ENCODE assay signal across 17 cellular contexts in the genomic region with DNA sequence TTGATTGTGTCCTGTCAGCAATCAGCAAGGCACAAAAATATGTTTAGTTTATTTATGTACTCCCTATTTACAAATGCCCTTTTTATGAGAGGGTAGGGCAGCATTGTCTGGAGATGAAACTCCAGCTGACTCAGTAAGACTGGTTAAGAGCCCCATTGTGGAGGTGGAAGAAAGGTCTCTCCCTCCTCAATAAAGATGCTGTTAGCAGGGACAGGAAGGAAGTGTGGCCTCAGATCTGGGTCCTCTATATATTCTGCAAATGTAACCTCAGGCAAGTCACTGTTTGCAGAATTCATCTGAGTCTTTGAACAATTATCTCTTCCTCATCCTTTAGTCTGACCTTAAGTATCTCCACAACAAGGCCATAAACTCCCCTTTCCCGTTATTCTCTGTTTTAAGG. TPM values are rescaled to one million over a fixed set of nuclear protein-coding genes. Genes with fewer than 3 reads are reported as not detected.
DNase-seq lines count a peak whose midpoint lies in the region; ATAC-seq and TF ChIP-seq lines count a peak whose summit lies in the region.
"Had no signal": no experiment of that assay in that cellular context is flagged by ENCODE, and none has a peak within 500 bp of the region (broad histone marks: within the 10 kb centered on the region; RNA-seq: fewer than 3 reads in every experiment).

No MANE protein-coding gene starts in this region.

- no peaks in the 10 kb centered on the region for H3K36me3 Mint-ChIP-seq in activated T-cell treated with anti-CD3 and anti-CD28 coated beads, Interleukin-2, amount 50 U/mL, for 24 hours (ENCODE audit: low read depth)
- no peaks in the 10 kb centered on the region for H3K36me3 Mint-ChIP-seq in activated T-helper 17 cell treated with anti-CD3 and anti-CD28 coated beads, Interleukin-2, amount 50 U/mL, for 72 hours (ENCODE audit: low read depth)
- no peaks in the 10 kb centered on the region for H3K36me3 Mint-ChIP-seq in stimulated activated naive CD8-positive, alpha-beta T cell treated with anti-CD3 and anti-CD28 coated beads, Interleukin-15, Interleukin-2, amounts not matched to agents 100 ng/mL and 50 ng/mL, for 24 hours (ENCODE audit: low read depth)
- no peaks in the 10 kb centered on the region for H3K36me3 Mint-ChIP-seq in Caco-2 (ENCODE audit: insufficient read depth, unreplicated experiment)

- peaks cover 20% of the 10 kb centered on the region for H3K4me1 Mint-ChIP-seq in activated T-cell treated with anti-CD3 and anti-CD28 coated beads, Interleukin-2, amount 50 U/mL, for 24 hours (ENCODE audit: low read depth)
- H3K4me1 Mint-ChIP-seq in activated T-helper 17 cell treated with anti-CD3 and anti-CD28 coated beads, Interleukin-2, amount 50 U/mL, for 72 hours, result peaks cover 14% of the 10 kb centered on the region
- H3K4me1 Mint-ChIP-seq in stimulated activated naive CD8-positive, alpha-beta T cell treated with anti-CD3 and anti-CD28 coated beads, Interleukin-15, Interleukin-2, amounts not matched to agents 100 ng/mL and 50 ng/mL, for 24 hours (ENCODE audit: low read depth), result peaks cover 22% of the 10 kb centered on the region
- peaks cover 5% of the 10 kb centered on the region for H3K4me1 Mint-ChIP-seq in Caco-2 (ENCODE audit: low read depth, unreplicated experiment)

- CTCF ChIA-PET in Caco-2 (lab: Charles Lee), result no interaction called here

- H3K9me3 ChIP-seq in Loucy (ENCODE audit: insufficient read depth, low read depth, low read length) (no peaks in the 10 kb centered on the region), upper lobe of left lung (no peaks in the 10 kb centered on the region), Caco-2 (no peaks in the 10 kb centered on the region)
- H3K9me3 ChIP-seq: MG63, SJCRH30, vagina had no signal

- H3K27ac ChIP-seq in upper lobe of left lung, result no peak overlapping the region
- H3K27ac ChIP-seq: dorsolateral prefrontal cortex, SJCRH30, vagina had no signal

- no peaks in the 10 kb centered on the region for H3K27me3 ChIP-seq in Loucy (ENCODE audit: insufficient read depth, low read length, poor library complexity, severe bottlenecking)
- no peaks in the 10 kb centered on the region for H3K27me3 ChIP-seq in upper lobe of left lung
- H3K27me3 ChIP-seq in Caco-2 (replicated peaks; ENCODE audit: control insufficient read depth, insufficient read depth, low read length), result no peaks in the 10 kb centered on the region; the same call in 1 of the 2 replicates
- H3K27me3 ChIP-seq: dorsolateral prefrontal cortex, MG63, SJCRH30, vagina had no signal

- H3K4me1 ChIP-seq in Loucy (ENCODE audit: insufficient read depth, low read length, poor library complexity, severe bottlenecking), result peaks cover 42% of the 10 kb centered on the region
- no peaks in the 10 kb centered on the region for H3K4me1 ChIP-seq in upper lobe of left lung
- H3K4me1 ChIP-seq in Caco-2, result peaks cover 8% of the 10 kb centered on the region
- H3K4me1 ChIP-seq: vagina had no signal

- 58 to 59% methylated on average over 1 of the region's 1 CpG for WGBS in upper lobe of left lung, 2 donors

- TF ChIP-seq CTCF in Loucy (conservative IDR thresholded peaks at IDR 0.05; ENCODE audit: low read length) (no peak), upper lobe of left lung (IDR thresholded peaks at IDR 0.05) (no peak), Caco-2 (IDR thresholded peaks at IDR 0.05; ENCODE audit: insufficient read depth in 1 of 2, low read depth in 1 of 2, low read length in 1 of 2, severe bottlenecking in 1 of 2, unreplicated experiment in 1 of 2) (no peak)

- intact Hi-C loops in Caco-2 (cut with micrococcal nuclease; ENCODE audit: unreplicated experiment), result no loop called here

- H4K20me1 ChIP-seq in Loucy (ENCODE audit: insufficient read depth, low read length, poor library complexity, severe bottlenecking), result no peaks in the 10 kb centered on the region

- no peaks in the 10 kb centered on the region for H3K27me3 Mint-ChIP-seq in activated T-cell treated with anti-CD3 and anti-CD28 coated beads, Interleukin-2, amount 50 U/mL, for 24 hours
- H3K27me3 Mint-ChIP-seq in activated T-helper 17 cell treated with anti-CD3 and anti-CD28 coated beads, Interleukin-2, amount 50 U/mL, for 72 hours, result no peaks in the 10 kb centered on the region
- no peaks in the 10 kb centered on the region for H3K27me3 Mint-ChIP-seq in stimulated activated naive CD8-positive, alpha-beta T cell treated with anti-CD3 and anti-CD28 coated beads, Interleukin-15, Interleukin-2, amounts not matched to agents 100 ng/mL and 50 ng/mL, for 24 hours
- H3K27me3 Mint-ChIP-seq in Caco-2 (ENCODE audit: insufficient read depth, unreplicated experiment), result no peaks in the 10 kb centered on the region

- ATAC-seq in activated T-helper 17 cell treated with anti-CD3 and anti-CD28 coated beads, Interleukin-2, amount 50 U/mL, for 72 hours (replicated peaks), result peak; percentile 69
- ATAC-seq in upper lobe of left lung (ENCODE audit: low FRiP score in 2 of 2), result no peak
- no peak for ATAC-seq in GM18907 (IDR thresholded peaks at IDR 0.05; ENCODE audit: unreplicated experiment)

- peak overlapping the region; percentile 50 for H3K9ac ChIP-seq in Loucy (ENCODE audit: low read depth, low read length, poor library complexity, severe bottlenecking)

- no peak overlapping the region for H3K4me3 Mint-ChIP-seq in activated T-cell treated with anti-CD3 and anti-CD28 coated beads, Interleukin-2, amount 50 U/mL, for 24 hours
- no peak overlapping the region for H3K4me3 Mint-ChIP-seq in activated T-helper 17 cell treated with anti-CD3 and anti-CD28 coated beads, Interleukin-2, amount 50 U/mL, for 72 hours
- H3K4me3 Mint-ChIP-seq in stimulated activated naive CD8-positive, alpha-beta T cell treated with anti-CD3 and anti-CD28 coated beads, Interleukin-15, Interleukin-2, amounts not matched to agents 100 ng/mL and 50 ng/mL, for 24 hours, result no peak overlapping the region
- no peak overlapping the region for H3K4me3 Mint-ChIP-seq in Caco-2 (ENCODE audit: unreplicated experiment)
- H3K4me3 Mint-ChIP-seq: nephron progenitor cell had no signal

- H3K4me3 ChIP-seq in Loucy (ENCODE audit: low read length, poor library complexity, severe bottlenecking) (peak overlapping the region; percentile 54), upper lobe of left lung (no peak overlapping the region), Caco-2 (ENCODE audit: low read depth, low read length) (no peak overlapping the region)
- H3K4me3 ChIP-seq: dorsolateral prefrontal cortex, MG63, SJCRH30, vagina had no signal

- no peak for TF ChIP-seq POLR2A in upper lobe of left lung (IDR thresholded peaks at IDR 0.05)

- POLR2A ChIA-PET in Caco-2 (lab: Charles Lee), result no interaction called here

- H3K27ac Mint-ChIP-seq in activated T-cell treated with anti-CD3 and anti-CD28 coated beads, Interleukin-2, amount 50 U/mL, for 24 hours, result peak overlapping the region; percentile 73
- H3K27ac Mint-ChIP-seq in activated T-helper 17 cell treated with anti-CD3 and anti-CD28 coated beads, Interleukin-2, amount 50 U/mL, for 72 hours, result peak overlapping the region; percentile 64
- peak overlapping the region; percentile 13 for H3K27ac Mint-ChIP-seq in stimulated activated naive CD8-positive, alpha-beta T cell treated with anti-CD3 and anti-CD28 coated beads, Interleukin-15, Interleukin-2, amounts not matched to agents 100 ng/mL and 50 ng/mL, for 24 hours
- no peak overlapping the region for H3K27ac Mint-ChIP-seq in Caco-2 (ENCODE audit: unreplicated experiment)
- H3K27ac Mint-ChIP-seq: nephron progenitor cell had no signal

- H3K36me3 ChIP-seq in Loucy (ENCODE audit: insufficient read depth, low read length) (no peaks in the 10 kb centered on the region), upper lobe of left lung (peaks cover 0 to 5% (median 1%) of the 10 kb centered on the region in 4 donors), Caco-2 (ENCODE audit: control insufficient read depth, insufficient read depth, low read length) (no peaks in the 10 kb centered on the region)
- H3K36me3 ChIP-seq: MG63, SJCRH30, vagina had no signal

- H3K79me2 ChIP-seq in Loucy (ENCODE audit: insufficient read depth, low read length), result no peaks in the 10 kb centered on the region

- peak overlapping the region; percentile 79 for H3K4me2 ChIP-seq in Loucy (ENCODE audit: low read depth, low read length, poor library complexity, severe bottlenecking)

- no TSS peak for BruUV-seq in Caco-2 (replicated peaks; lab: Mats Ljungman, UMichigan)

- no peak for DNase-seq in activated T-cell treated with anti-CD3 and anti-CD28 coated beads, Interleukin-2, amount 50 U/mL, for 24 hours
- DNase-seq in activated T-cell treated with anti-CD3 and anti-CD28 coated beads, Interleukin-2, amount 50 U/mL, for 1 hour, result no peak
- DNase-seq in upper lobe of left lung (no peak), Caco-2 (no peak)
- DNase-seq: activated naive CD4-positive, alpha-beta T cell treated with Interleukin-2 at 50 U/mL for 16 hours; dorsolateral prefrontal cortex; islet precursor cell; MG63; NCI-H187; nephron progenitor cell; SJCRH30; stimulated activated naive CD4-positive, alpha-beta T cell treated with Interleukin-2 at 50 U/mL for 16 hours had no signal

- 0 out of 2 replicates have a peak, but pooled peaks cover 8% of the 10 kb centered on the region for H3F3A ChIP-seq in Loucy (ENCODE audit: low read depth)

- no peak overlapping the region for H2AFZ ChIP-seq in Loucy (ENCODE audit: low read length)

- TF ChIP-seq EP300 in upper lobe of left lung (IDR thresholded peaks at IDR 0.05), result no peak

- H3K9me3 Mint-ChIP-seq in activated T-cell treated with anti-CD3 and anti-CD28 coated beads, Interleukin-2, amount 50 U/mL, for 24 hours, result no peaks in the 10 kb centered on the region
- H3K9me3 Mint-ChIP-seq in activated T-helper 17 cell treated with anti-CD3 and anti-CD28 coated beads, Interleukin-2, amount 50 U/mL, for 72 hours, result no peaks in the 10 kb centered on the region
- H3K9me3 Mint-ChIP-seq in stimulated activated naive CD8-positive, alpha-beta T cell treated with anti-CD3 and anti-CD28 coated beads, Interleukin-15, Interleukin-2, amounts not matched to agents 100 ng/mL and 50 ng/mL, for 24 hours, result no peaks in the 10 kb centered on the region
- no peaks in the 10 kb centered on the region for H3K9me3 Mint-ChIP-seq in Caco-2 (ENCODE audit: unreplicated experiment)
- H3K9me3 Mint-ChIP-seq: nephron progenitor cell had no signal

- no peaks in the 10 kb centered on the region for H3K9me2 ChIP-seq in Loucy (replicated peaks; ENCODE audit: low read depth, low read length)

RNA-seq across cellular contexts. Expression of a gene that starts 48.3 kb away (rescaled TPM):
- total RNA-seq in activated T-helper 17 cell treated with anti-CD3 and anti-CD28 coated beads, Interleukin-2, amount 50 U/mL, for 72 hours, result 100 to 1,000 TPM in 1 of 2 donors, 10 to 100 TPM in 1; 71.4 to 164 TPM
- total RNA-seq in upper lobe of left lung (10 to 100 TPM in 2 of 6 donors, 1 to 10 TPM in 4; 2.9 to 29.3 (median 6.6) TPM), Caco-2 (2022) (1.1 and 1.3 TPM in 2 replicates)
